ENCODE assay signal across 8 cellular contexts in genomic region chr11:69638941-69639681, GRCh38. TPM values are rescaled to one million over a fixed set of nuclear protein-coding genes. Genes with fewer than 3 reads are reported as not detected.
DNase-seq lines count a peak whose midpoint lies in the region; FAIRE-seq and TF ChIP-seq lines count a peak whose summit lies in the region.

No MANE protein-coding gene starts in this region.

- no peak for TF ChIP-seq CTCF in fibroblast of the aortic adventitia (IDR thresholded peaks at IDR 0.05; ENCODE audit: insufficient read depth, low read length)

- FAIRE-seq in urothelium cell line (lab: Jason Lieb, UNC): no peak

- H3K27me3 ChIP-seq in muscle layer of colon (ENCODE audit: control insufficient read depth in 1 of 2, insufficient read depth in 2 of 2, low read length in 2 of 2): peaks cover 39 to 90% of the 10 kb centered on the region in 2 donors

- no peaks in the 10 kb centered on the region for H3K9me3 ChIP-seq in muscle layer of colon (ENCODE audit: low read length)

- H3K36me3 ChIP-seq in muscle layer of colon (ENCODE audit: insufficient read depth, low read length): no peaks in the 10 kb centered on the region

- peak; percentile 55 for DNase-seq in stimulated activated CD4-positive, alpha-beta T cell treated with anti-CD3 and anti-CD28 coated beads, Interleukin-15, amount 100 ng/mL, for 24 hours
- no peak for DNase-seq in stimulated activated CD4-positive, alpha-beta T cell treated with anti-CD3 and anti-CD28 coated beads, Interleukin-4, amount 100 ng/mL, for 4 hours
- DNase-seq in NCI-H128 (lab: John Stamatoyannopoulos, UW; ENCODE audit: unreplicated experiment) (peak; percentile 38), UCSD-AML1 (lab: John Stamatoyannopoulos, UW; ENCODE audit: unreplicated experiment) (peak; percentile 80), fibroblast of the aortic adventitia (ENCODE audit: low read depth) (peak; percentile 96), urothelium cell line (ENCODE audit: low spot score) (peak; percentile 68), NCI-H2107 (lab: John Stamatoyannopoulos, UW) (no peak)

- H3K4me3 ChIP-seq in fibroblast of the aortic adventitia (ENCODE audit: low read depth, low read length) (peak overlapping the region; percentile 98), muscle layer of colon (ENCODE audit: low read depth in 1 of 2, low read length in 2 of 2) (peak overlapping the region; percentile 21 to 28)

- H3K9ac ChIP-seq in muscle layer of colon (ENCODE audit: low read length): no peak overlapping the region

- H3K27ac ChIP-seq in muscle layer of colon (ENCODE audit: low read depth, low read length): no peak overlapping the region

- H3K4me1 ChIP-seq in muscle layer of colon (ENCODE audit: insufficient read depth, low read length): peaks cover 32% of the 10 kb centered on the region

RNA-seq across cellular contexts. Expression of gene CCND1, which starts 1.8 kb away (rescaled TPM):
- 344 and 770 TPM in 2 replicates for total RNA-seq in fibroblast of the aortic adventitia (ENCODE audit: low replicate concordance)

RNA-seq across cellular contexts. Expression of gene LTO1, which starts 36.0 kb away (rescaled TPM):
- total RNA-seq in fibroblast of the aortic adventitia (ENCODE audit: low replicate concordance): 16.4 and 35.2 TPM in 2 replicates

Comparison
In these comparisons a context has a peak if more than half of its experiments do, and no peak if none do; other contexts are left out.
1. DNase-seq: peak in stimulated activated CD4-positive, alpha-beta T cell treated with anti-CD3 and anti-CD28 coated beads, Interleukin-15, amount 100 ng/mL, for 24 hours (single experiment), NCI-H128 (single experiment), UCSD-AML1 (single experiment), fibroblast of the aortic adventitia (single experiment) and urothelium cell line (single experiment); none in stimulated activated CD4-positive, alpha-beta T cell treated with anti-CD3 and anti-CD28 coated beads, Interleukin-4, amount 100 ng/mL, for 4 hours (0 of 2) and NCI-H2107 (single experiment).